In genomic region chr18:28164772-28165483, GRCh38 we compare ENCODE assay signal across 32 cellular contexts. TPM values are rescaled to one million over a fixed set of nuclear protein-coding genes. Genes with fewer than 3 reads are reported as not detected.
"Had no signal": no experiment of that assay in that cellular context is flagged by ENCODE, and none has a peak within 500 bp of the region (broad histone marks: within the 10 kb centered on the region; RNA-seq: fewer than 3 reads in every experiment).

No MANE protein-coding gene starts in this region.

- H3K4me1 Mint-ChIP-seq: activated B cell treated with CpG ODN at 0.5 μM for 24 hours; activated naive CD4-positive, alpha-beta T cell treated with anti-CD3 and anti-CD28 coated beads, Interleukin-2, amount 50 U/mL, for 24 hours; activated naive CD8-positive, alpha-beta T cell treated with anti-CD3 and anti-CD28 coated beads for 36 hours; activated naive CD8-positive, alpha-beta T cell treated with anti-CD3 and anti-CD28 coated beads, Interleukin-2, amount 50 U/mL, for 24 hours; activated T-helper 17 cell treated with anti-CD3 and anti-CD28 coated beads, Interleukin-2, amount 50 U/mL, for 72 hours; T-helper 17 cell had no signal

- H3K4me1 ChIP-seq: breast epithelium, foreskin keratinocyte, gastrocnemius medialis had no signal

- DNase-seq: activated B cell treated with CpG ODN at 0.5 μM for 24 hours; activated CD4-positive, alpha-beta T cell treated with anti-CD3 and anti-CD28 coated beads for 48 hours; activated CD4-positive, alpha-beta T cell treated with anti-CD3 and anti-CD28 coated beads, Interleukin-2, amount 50 U/mL, for 1 hour; activated CD4-positive, alpha-beta T cell treated with anti-CD3 and anti-CD28 coated beads, Interleukin-2, amount 50 U/mL, for 48 hours; activated CD8-positive, alpha-beta memory T cell treated with anti-CD3 and anti-CD28 coated beads for 24 hours; activated CD8-positive, alpha-beta T cell treated with anti-CD3 and anti-CD28 coated beads for 36 hours; activated effector memory CD4-positive, alpha-beta T cell treated with anti-CD3 and anti-CD28 coated beads, Interleukin-2, amount 50 U/mL, for 16 hours; activated naive CD4-positive, alpha-beta T cell treated with anti-CD3 and anti-CD28 coated beads for 36 hours; activated naive CD8-positive, alpha-beta T cell treated with anti-CD3 and anti-CD28 coated beads for 36 hours; activated naive CD8-positive, alpha-beta T cell treated with anti-CD3 and anti-CD28 coated beads, Interleukin-2, amount 50 U/mL, for 24 hours; activated T-cell treated with anti-CD3 and anti-CD28 coated beads, Interleukin-2, amount 50 U/mL, for 4 hours; adrenal gland; amygdala; aorta; caudate nucleus; effector CD8-positive, alpha-beta T cell; erythroblast; foreskin keratinocyte; gastrocnemius medialis; glutamatergic neuron; heart left ventricle; T-helper 1 cell; T-helper 17 cell; T1000; WERI-Rb-1 had no signal

- H3K4me3 ChIP-seq: adrenal gland, breast epithelium, esophagus muscularis mucosa, gastrocnemius medialis, heart left ventricle had no signal

- H3K4me3 Mint-ChIP-seq: activated B cell treated with CpG ODN at 0.5 μM for 24 hours; activated CD8-positive, alpha-beta T cell treated with anti-CD3 and anti-CD28 coated beads for 36 hours; activated naive CD4-positive, alpha-beta T cell treated with anti-CD3 and anti-CD28 coated beads for 36 hours; activated naive CD4-positive, alpha-beta T cell treated with anti-CD3 and anti-CD28 coated beads, Interleukin-2, amount 50 U/mL, for 24 hours; activated naive CD8-positive, alpha-beta T cell treated with anti-CD3 and anti-CD28 coated beads for 36 hours; activated naive CD8-positive, alpha-beta T cell treated with anti-CD3 and anti-CD28 coated beads, Interleukin-2, amount 50 U/mL, for 24 hours; activated T-cell treated with anti-CD3 and anti-CD28 coated beads, Interleukin-2, amount 50 U/mL, for 4 hours; activated T-helper 17 cell treated with anti-CD3 and anti-CD28 coated beads, Interleukin-2, amount 50 U/mL, for 72 hours; T-helper 17 cell; T-helper 2 cell treated with Interferon-gamma antibody and Interleukin-4, amounts not matched to agents 5 μg/mL and 100 μg/mL, for 36 hours had no signal

- H3K9me3 Mint-ChIP-seq: activated B cell treated with CpG ODN at 0.5 μM for 24 hours; activated naive CD4-positive, alpha-beta T cell treated with anti-CD3 and anti-CD28 coated beads for 36 hours; activated naive CD8-positive, alpha-beta T cell treated with anti-CD3 and anti-CD28 coated beads for 36 hours; activated naive CD8-positive, alpha-beta T cell treated with anti-CD3 and anti-CD28 coated beads, Interleukin-2, amount 50 U/mL, for 24 hours; activated T-cell treated with anti-CD3 and anti-CD28 coated beads, Interleukin-2, amount 50 U/mL, for 4 hours; T-helper 2 cell treated with Interferon-gamma antibody and Interleukin-4, amounts not matched to agents 5 μg/mL and 100 μg/mL, for 36 hours had no signal

- H3K9me3 ChIP-seq: adrenal gland, breast epithelium, esophagus muscularis mucosa, gastrocnemius medialis, heart left ventricle had no signal

- H3K27ac Mint-ChIP-seq: activated B cell treated with CpG ODN at 0.5 μM for 24 hours; activated CD8-positive, alpha-beta T cell treated with anti-CD3 and anti-CD28 coated beads for 36 hours; activated naive CD4-positive, alpha-beta T cell treated with anti-CD3 and anti-CD28 coated beads for 36 hours; activated naive CD4-positive, alpha-beta T cell treated with anti-CD3 and anti-CD28 coated beads, Interleukin-2, amount 50 U/mL, for 24 hours; activated naive CD8-positive, alpha-beta T cell treated with anti-CD3 and anti-CD28 coated beads for 36 hours; activated naive CD8-positive, alpha-beta T cell treated with anti-CD3 and anti-CD28 coated beads, Interleukin-2, amount 50 U/mL, for 24 hours; activated T-helper 17 cell treated with anti-CD3 and anti-CD28 coated beads, Interleukin-2, amount 50 U/mL, for 72 hours; T-helper 17 cell; T-helper 2 cell treated with Interferon-gamma antibody and Interleukin-4, amounts not matched to agents 5 μg/mL and 100 μg/mL, for 36 hours had no signal

- H3K27ac ChIP-seq: adrenal gland, breast epithelium, esophagus muscularis mucosa, foreskin keratinocyte, gastrocnemius medialis, WERI-Rb-1 had no signal

- ATAC-seq: activated CD4-positive, CD25-positive, alpha-beta regulatory T cell treated with anti-CD3 and anti-CD28 coated beads, Interleukin-2, amount 50 U/mL, for 24 hours; activated CD8-positive, alpha-beta T cell treated with anti-CD3 and anti-CD28 coated beads for 36 hours; activated naive CD8-positive, alpha-beta T cell treated with anti-CD3 and anti-CD28 coated beads, Interleukin-2, amount 50 U/mL, for 24 hours; activated T-cell treated with anti-CD3 and anti-CD28 coated beads, Interleukin-2, amount 50 U/mL, for 4 hours; activated T-helper 17 cell treated with anti-CD3 and anti-CD28 coated beads, Interleukin-2, amount 50 U/mL, for 72 hours; foreskin keratinocyte; gastrocnemius medialis; heart left ventricle; T-helper 17 cell had no signal

- H3K36me3 ChIP-seq: adrenal gland, breast epithelium, esophagus muscularis mucosa, gastrocnemius medialis had no signal

- H3K36me3 Mint-ChIP-seq: activated naive CD4-positive, alpha-beta T cell treated with anti-CD3 and anti-CD28 coated beads, Interleukin-2, amount 50 U/mL, for 24 hours; activated naive CD8-positive, alpha-beta T cell treated with anti-CD3 and anti-CD28 coated beads for 36 hours had no signal

- H3K27me3 Mint-ChIP-seq: activated B cell treated with CpG ODN at 0.5 μM for 24 hours; activated naive CD4-positive, alpha-beta T cell treated with anti-CD3 and anti-CD28 coated beads, Interleukin-2, amount 50 U/mL, for 24 hours; activated naive CD8-positive, alpha-beta T cell treated with anti-CD3 and anti-CD28 coated beads for 36 hours; activated T-helper 17 cell treated with anti-CD3 and anti-CD28 coated beads, Interleukin-2, amount 50 U/mL, for 72 hours; T-helper 17 cell had no signal

- FAIRE-seq: colon had no signal

- H3K27me3 ChIP-seq: adrenal gland, breast epithelium, gastrocnemius medialis, heart left ventricle had no signal

RNA-seq across cellular contexts. Expression of gene CDH2, which starts 12.0 kb away (rescaled TPM):
- total RNA-seq: activated B cell treated with CpG ODN at 0.5 μM for 24 hours; activated naive CD4-positive, alpha-beta T cell treated with anti-CD3 and anti-CD28 coated beads for 36 hours had no signal
